ENCODE assay signal across 8 cellular contexts in genomic region chr18:8614875-8615274, GRCh38. TPM values are rescaled to one million over a fixed set of nuclear protein-coding genes. Genes with fewer than 3 reads are reported as not detected.
DNase-seq lines count a peak whose midpoint lies in the region; ATAC-seq and TF ChIP-seq lines count a peak whose summit lies in the region.
"Had no signal": no experiment of that assay in that cellular context is flagged by ENCODE, and none has a peak within 500 bp of the region (broad histone marks: within the 10 kb centered on the region; RNA-seq: fewer than 3 reads in every experiment).

No MANE protein-coding gene starts in this region.

- H3F3A ChIP-seq in PC-3 (ENCODE audit: low read length, unreplicated experiment) = no peaks in the 10 kb centered on the region

- POLR2A ChIA-PET in PC-3 (lab: Charles Lee; ENCODE audit: unreplicated experiment) = no interaction called here

- TF ChIP-seq CTCF in PC-3 (conservative IDR thresholded peaks at IDR 0.05; ENCODE audit: low read depth, low read length) (no peak), foreskin fibroblast (IDR thresholded peaks at IDR 0.05; ENCODE audit: low read depth, low read length) (no peak), gastrocnemius medialis (IDR thresholded peaks at IDR 0.05 in 4 of 5, conservative IDR thresholded peaks at IDR 0.05 in 1 of 5) (no peak)

- TF ChIP-seq POLR2A in gastrocnemius medialis (IDR thresholded peaks at IDR 0.05) = no peak

- H3K4me2 ChIP-seq in PC-3 (ENCODE audit: low read length) = peak overlapping the region; percentile 59

- BruUV-seq in PC-3 (replicated peaks; lab: Mats Ljungman, UMichigan) = no TSS peak

- in situ Hi-C loops in gastrocnemius medialis (cut with MboI; ENCODE audit: low sequenced_read_pairs in 4 of 4) = loop anchor here in 1 of 4 donors (25.0 kb wide), 1 partner anchor 1378 kb away; the partner anchor contains the start of gene LRRC30

- H2AFZ ChIP-seq in PC-3 (ENCODE audit: low read length) = no peak overlapping the region

- H3K27ac ChIP-seq in PC-3 (ENCODE audit: low read length) (peak overlapping the region; percentile 78), gastrocnemius medialis (peak overlapping the region; percentile 90 to 97 (median 94))
- H3K27ac ChIP-seq: cardiac muscle cell had no signal

- H3K27me3 ChIP-seq in H7 (ENCODE audit: control insufficient read depth, insufficient read depth, low read length) (no peaks in the 10 kb centered on the region), PC-3 (ENCODE audit: low read length) (no peaks in the 10 kb centered on the region), gastrocnemius medialis (no peaks in the 10 kb centered on the region)
- H3K27me3 ChIP-seq: cardiac muscle cell had no signal

- DNase-seq in H7 = peak; percentile 45
- no peak for DNase-seq in PC-3
- DNase-seq in foreskin fibroblast = no peak
- DNase-seq in gastrocnemius medialis = no peak
- DNase-seq in NCI-H187 treated with DMSO at 0.1 percent for 48 hours (lab: John Stamatoyannopoulos, UW) = no peak
- DNase-seq in stimulated activated CD4-positive, alpha-beta T cell treated with anti-CD3 and anti-CD28 coated beads, Interleukin-4, amount 100 ng/mL, for 4 hours = no peak
- no peak for DNase-seq in activated CD4-positive, alpha-beta T cell treated with anti-CD3 and anti-CD28 coated beads, Interleukin-2, amount 50 U/mL, for 4 hours

- peaks cover 2% of the 10 kb centered on the region for H3K36me3 ChIP-seq in H7 (replicated peaks; ENCODE audit: control insufficient read depth, insufficient read depth, low read length)
- no peaks in the 10 kb centered on the region; the same call in 1 of the 2 replicates for H3K36me3 ChIP-seq in PC-3 (ENCODE audit: low read depth, low read length)
- peaks cover 0 to 7% of the 10 kb centered on the region in 2 donors for H3K36me3 ChIP-seq in gastrocnemius medialis
- H3K36me3 ChIP-seq: cardiac muscle cell had no signal

- H3K9ac ChIP-seq in PC-3 (ENCODE audit: low read length) = no peak overlapping the region

- no peaks in the 10 kb centered on the region for H3K9me3 ChIP-seq in PC-3 (ENCODE audit: low read length)
- H3K9me3 ChIP-seq in gastrocnemius medialis = no peaks in the 10 kb centered on the region

- H3K4me3 ChIP-seq in H7 (ENCODE audit: insufficient read depth, low read depth, low read length) (no peak overlapping the region), PC-3 (ENCODE audit: low read length) (no peak overlapping the region), foreskin fibroblast (ENCODE audit: low read depth in 1 of 2, low read length in 2 of 2) (peak overlapping the region; percentile 2 to 32), gastrocnemius medialis (no peak overlapping the region)
- H3K4me3 ChIP-seq: cardiac muscle cell had no signal

- H4K20me1 ChIP-seq in PC-3 (ENCODE audit: low read length) = peaks cover 43% of the 10 kb centered on the region

- CTCF ChIA-PET in PC-3 (lab: Charles Lee) = no interaction called here

- ATAC-seq in PC-3 (no peak), gastrocnemius medialis (no peak)

- peaks cover 98% of the 10 kb centered on the region for H3K79me2 ChIP-seq in PC-3 (ENCODE audit: low read length)

- peaks cover 42% of the 10 kb centered on the region for H3K4me1 ChIP-seq in PC-3 (ENCODE audit: insufficient read depth, low read length)
- H3K4me1 ChIP-seq in gastrocnemius medialis = peaks cover 85 to 92% of the 10 kb centered on the region in 2 donors

- intact Hi-C loops in PC-3 (cut with micrococcal nuclease) (no loop called here), gastrocnemius medialis (cut with DNase I; ENCODE audit: low total_unique reads) (loop anchor here (10.0 kb wide), 1 partner anchor 1870 kb away; no protein-coding TSS in a partner anchor)

- no peaks in the 10 kb centered on the region for H3K9me2 ChIP-seq in PC-3 (replicated peaks; ENCODE audit: low read length)

RNA-seq across cellular contexts. Expression of gene RAB12, which starts 5.6 kb away (rescaled TPM):
- total RNA-seq in H7 (2014; rRNA removed; shearing (Covaris generic)) = 24.0 and 30.4 TPM in 2 replicates
- total RNA-seq in PC-3 (2014; rRNA removed) (50.9 and 54.9 TPM in 2 replicates), gastrocnemius medialis (100 to 1,000 TPM; 152 to 243 (median 213) TPM)

Comparison
In these comparisons a context has a peak if more than half of its experiments do, and no peak if none do; other contexts are left out.
1. H3K4me3 ChIP-seq: peak in foreskin fibroblast (2 of 2); none in H7 (single experiment), PC-3 (single experiment) and gastrocnemius medialis (0 of 4).